ENCODE assay signal across 2 cellular contexts in the genomic region with DNA sequence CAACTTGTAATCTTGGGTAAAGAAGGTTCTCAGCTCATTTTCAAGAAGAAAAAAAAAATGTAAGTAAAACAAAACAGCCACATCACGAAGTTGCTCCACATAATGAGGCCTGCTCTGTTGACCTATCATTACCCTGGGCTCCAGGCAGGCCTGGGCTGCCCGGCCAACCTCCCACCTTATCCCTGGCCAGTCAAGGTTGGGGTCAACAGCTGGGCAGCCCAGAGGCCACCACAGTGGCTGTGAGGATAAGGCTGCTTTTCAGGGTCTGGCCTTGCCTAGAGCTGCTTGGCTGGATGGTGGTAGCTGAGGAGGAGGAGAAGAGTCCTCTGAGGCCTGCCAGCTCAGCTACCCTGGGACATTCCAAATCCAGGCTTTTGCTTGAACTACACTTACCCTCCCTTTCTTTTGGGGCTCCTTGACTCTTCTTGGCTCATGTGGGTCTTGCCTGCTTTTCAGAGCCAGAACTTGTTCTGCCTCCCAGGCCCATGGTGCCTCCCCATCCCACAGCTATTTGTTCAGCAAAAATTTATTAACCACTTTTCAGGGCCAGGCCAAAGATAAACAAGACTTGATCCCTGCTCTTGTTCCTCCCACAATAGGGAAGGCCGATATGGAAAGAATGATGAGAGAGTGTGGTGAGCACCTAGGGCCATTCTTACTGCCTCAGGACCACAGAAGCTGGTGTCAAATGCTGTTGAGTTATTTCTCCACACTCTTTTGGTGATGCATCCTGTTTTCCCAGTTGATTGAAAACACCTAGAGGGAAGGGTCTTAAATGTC.
TF ChIP-seq lines count a peak whose summit lies in the region.

No MANE protein-coding gene starts in this region.

TF ChIP-seq in HepG2, 621 proteins besides CTCF, POLR2A, EP300 and RAD21 (continued from another document):
- TF ChIP-seq TFAP4 (IDR thresholded peaks at IDR 0.05; ENCODE audit: borderline replicate concordance, low read depth) (peak; percentile 57; the same call in 1 of the 2 replicates), ZFX (CRISPR knock-in tag; IDR thresholded peaks at IDR 0.05; ENCODE audit: low read depth) (peak; percentile 19; the same call in 1 of the 2 replicates), RARA (CRISPR knock-in tag; IDR thresholded peaks at IDR 0.05) (peak; percentile 26; the same call in 1 of the 2 replicates), REL (CRISPR knock-in tag; conservative IDR thresholded peaks at IDR 0.05) (no peak), SOX13 (IDR thresholded peaks at IDR 0.05) (no peak), SOX13 (CRISPR knock-in tag; conservative IDR thresholded peaks at IDR 0.05 in 1 of 2, IDR thresholded peaks at IDR 0.05 in 1 of 2) (peak in 1 of 2 experiments; percentile 62; a peak in 2 of 4 replicates), ZNF687 (CRISPR knock-in tag; IDR thresholded peaks at IDR 0.05) (peak; percentile 19; the same call in 1 of the 2 replicates), GATA4 (IDR thresholded peaks at IDR 0.05; ENCODE audit: borderline replicate concordance, low read depth) (no peak), SOX5 (CRISPR knock-in tag; IDR thresholded peaks at IDR 0.05; ENCODE audit: borderline replicate concordance) (0 out of 2 replicates have a peak, but pooled peaks have one; percentile 40), HNF4A (CRISPR knock-in tag; IDR thresholded peaks at IDR 0.05) (peak; percentile 9; the same call in 1 of the 2 replicates)
TF ChIP-seq in HepG2: peak in this region for 9.

TF ChIP-seq in GM23338, 12 proteins besides CTCF, POLR2A, EP300 and RAD21 (continued from another document):
- TF ChIP-seq, protein P1, sequence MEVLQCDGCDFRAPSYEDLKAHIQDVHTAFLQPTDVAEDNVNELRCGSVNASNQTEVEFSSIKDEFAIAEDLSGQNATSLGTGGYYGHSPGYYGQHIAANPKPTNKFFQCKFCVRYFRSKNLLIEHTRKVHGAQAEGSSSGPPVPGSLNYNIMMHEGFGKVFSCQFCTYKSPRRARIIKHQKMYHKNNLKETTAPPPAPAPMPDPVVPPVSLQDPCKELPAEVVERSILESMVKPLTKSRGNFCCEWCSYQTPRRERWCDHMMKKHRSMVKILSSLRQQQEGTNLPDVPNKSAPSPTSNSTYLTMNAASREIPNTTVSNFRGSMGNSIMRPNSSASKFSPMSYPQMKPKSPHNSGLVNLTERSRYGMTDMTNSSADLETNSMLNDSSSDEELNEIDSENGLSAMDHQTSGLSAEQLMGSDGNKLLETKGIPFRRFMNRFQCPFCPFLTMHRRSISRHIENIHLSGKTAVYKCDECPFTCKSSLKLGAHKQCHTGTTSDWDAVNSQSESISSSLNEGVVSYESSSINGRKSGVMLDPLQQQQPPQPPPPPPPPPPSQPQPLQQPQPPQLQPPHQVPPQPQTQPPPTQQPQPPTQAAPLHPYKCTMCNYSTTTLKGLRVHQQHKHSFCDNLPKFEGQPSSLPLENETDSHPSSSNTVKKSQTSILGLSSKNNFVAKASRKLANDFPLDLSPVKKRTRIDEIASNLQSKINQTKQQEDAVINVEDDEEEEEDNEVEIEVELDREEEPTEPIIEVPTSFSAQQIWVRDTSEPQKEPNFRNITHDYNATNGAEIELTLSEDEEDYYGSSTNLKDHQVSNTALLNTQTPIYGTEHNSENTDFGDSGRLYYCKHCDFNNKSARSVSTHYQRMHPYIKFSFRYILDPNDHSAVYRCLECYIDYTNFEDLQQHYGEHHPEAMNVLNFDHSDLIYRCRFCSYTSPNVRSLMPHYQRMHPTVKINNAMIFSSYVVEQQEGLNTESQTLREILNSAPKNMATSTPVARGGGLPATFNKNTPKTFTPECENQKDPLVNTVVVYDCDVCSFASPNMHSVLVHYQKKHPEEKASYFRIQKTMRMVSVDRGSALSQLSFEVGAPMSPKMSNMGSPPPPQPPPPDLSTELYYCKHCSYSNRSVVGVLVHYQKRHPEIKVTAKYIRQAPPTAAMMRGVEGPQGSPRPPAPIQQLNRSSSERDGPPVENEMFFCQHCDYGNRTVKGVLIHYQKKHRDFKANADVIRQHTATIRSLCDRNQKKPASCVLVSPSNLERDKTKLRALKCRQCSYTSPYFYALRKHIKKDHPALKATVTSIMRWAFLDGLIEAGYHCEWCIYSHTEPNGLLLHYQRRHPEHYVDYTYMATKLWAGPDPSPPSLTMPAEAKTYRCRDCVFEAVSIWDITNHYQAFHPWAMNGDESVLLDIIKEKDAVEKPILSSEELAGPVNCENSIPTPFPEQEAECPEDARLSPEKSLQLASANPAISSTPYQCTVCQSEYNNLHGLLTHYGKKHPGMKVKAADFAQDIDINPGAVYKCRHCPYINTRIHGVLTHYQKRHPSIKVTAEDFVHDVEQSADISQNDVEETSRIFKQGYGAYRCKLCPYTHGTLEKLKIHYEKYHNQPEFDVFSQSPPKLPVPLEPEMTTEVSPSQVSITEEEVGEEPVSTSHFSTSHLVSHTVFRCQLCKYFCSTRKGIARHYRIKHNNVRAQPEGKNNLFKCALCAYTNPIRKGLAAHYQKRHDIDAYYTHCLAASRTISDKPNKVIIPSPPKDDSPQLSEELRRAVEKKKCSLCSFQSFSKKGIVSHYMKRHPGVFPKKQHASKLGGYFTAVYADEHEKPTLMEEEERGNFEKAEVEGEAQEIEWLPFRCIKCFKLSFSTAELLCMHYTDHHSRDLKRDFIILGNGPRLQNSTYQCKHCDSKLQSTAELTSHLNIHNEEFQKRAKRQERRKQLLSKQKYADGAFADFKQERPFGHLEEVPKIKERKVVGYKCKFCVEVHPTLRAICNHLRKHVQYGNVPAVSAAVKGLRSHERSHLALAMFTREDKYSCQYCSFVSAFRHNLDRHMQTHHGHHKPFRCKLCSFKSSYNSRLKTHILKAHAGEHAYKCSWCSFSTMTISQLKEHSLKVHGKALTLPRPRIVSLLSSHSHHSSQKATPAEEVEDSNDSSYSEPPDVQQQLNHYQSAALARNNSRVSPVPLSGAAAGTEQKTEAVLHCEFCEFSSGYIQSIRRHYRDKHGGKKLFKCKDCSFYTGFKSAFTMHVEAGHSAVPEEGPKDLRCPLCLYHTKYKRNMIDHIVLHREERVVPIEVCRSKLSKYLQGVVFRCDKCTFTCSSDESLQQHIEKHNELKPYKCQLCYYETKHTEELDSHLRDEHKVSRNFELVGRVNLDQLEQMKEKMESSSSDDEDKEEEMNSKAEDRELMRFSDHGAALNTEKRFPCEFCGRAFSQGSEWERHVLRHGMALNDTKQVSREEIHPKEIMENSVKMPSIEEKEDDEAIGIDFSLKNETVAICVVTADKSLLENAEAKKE (CRISPR knock-in tag; IDR thresholded peaks at IDR 0.05), result no peak
